In the genomic region with DNA sequence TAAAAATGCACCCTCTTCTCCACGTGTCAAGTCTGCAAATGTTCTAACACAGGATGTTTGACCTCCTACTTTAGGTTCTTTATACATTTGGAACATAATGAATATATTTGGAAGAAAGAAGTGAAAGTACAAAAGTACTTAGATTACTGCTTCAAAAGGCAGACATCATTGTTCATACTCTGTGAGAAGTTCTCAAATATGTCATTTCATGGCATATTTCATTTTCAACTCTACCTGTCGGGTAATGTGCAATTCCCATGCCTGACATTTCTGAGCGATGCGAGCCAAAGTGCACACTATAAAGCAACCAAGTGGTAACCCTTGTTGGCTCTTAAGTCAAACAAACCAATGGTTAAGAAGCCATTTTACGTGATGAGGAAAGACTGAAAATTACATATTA, we compare ENCODE assay signal across 30 cellular contexts.
"Had no signal": no experiment of that assay in that cellular context is flagged by ENCODE, and none has a peak within 500 bp of the region (broad histone marks: within the 10 kb centered on the region; RNA-seq: fewer than 3 reads in every experiment).

No MANE protein-coding gene starts in this region.

- DNase-seq: hypothalamus; immature natural killer cell; kidney; left colon; left ventricle myocardium inferior; midbrain; mucosa of descending colon; naive thymus-derived CD4-positive, alpha-beta T cell; pancreas; posterior cingulate gyrus; retina; right cardiac atrium; stimulated activated CD4-positive, alpha-beta T cell treated with anti-CD3 and anti-CD28 coated beads, Interleukin-12 subunit alpha, Interleukin-12 subunit beta, amount 100 ng/mL, for 4 hours; stimulated activated CD4-positive, alpha-beta T cell treated with anti-CD3 and anti-CD28 coated beads, Interleukin-15, amount 100 ng/mL, for 24 hours; stimulated activated CD4-positive, alpha-beta T cell treated with anti-CD3 and anti-CD28 coated beads, Interleukin-2, amount 100 ng/mL, for 24 hours; stimulated activated CD4-positive, alpha-beta T cell treated with anti-CD3 and anti-CD28 coated beads, Interleukin-4, amount 100 ng/mL, for 1 hour; stimulated activated naive B cell treated with anti-CD40 and anti-IgM and Interleukin-4, amounts not matched to agents 10 μg/mL and 1 μg/mL and 100 μg/mL, for 72 hours; stimulated activated naive CD8-positive, alpha-beta T cell treated with anti-CD3 and anti-CD28 coated beads, Interleukin-15, Interleukin-2, amounts not matched to agents 100 U/mL and 50 U/mL, for 24 hours; stomach; testis; thyroid gland; transverse colon; upper lobe of left lung had no signal

- H3K4me1 ChIP-seq: pancreas, prostate gland, testis, vagina had no signal

- H3K27me3 ChIP-seq: pancreas, stomach, testis, thyroid gland, transverse colon, upper lobe of left lung, vagina had no signal

- H3K36me3 ChIP-seq: left ventricle myocardium inferior, pancreas, prostate gland, thyroid gland, transverse colon, upper lobe of left lung, vagina had no signal

- H3K4me3 ChIP-seq: left ventricle myocardium inferior, lung, mucosa of descending colon, pancreas, prostate gland, skin epidermis, stomach, testis, thyroid gland, transverse colon, upper lobe of left lung, vagina had no signal

- H3K9me3 ChIP-seq: left ventricle myocardium inferior, mucosa of descending colon, pancreas, prostate gland, stomach, testis, thyroid gland, transverse colon, upper lobe of left lung, vagina had no signal

- FAIRE-seq: islet of Langerhans, kidney, pancreas had no signal

- ATAC-seq: left colon; mucosa of descending colon; naive thymus-derived CD4-positive, alpha-beta T cell; natural killer cell treated with Interleukin-12 subunit alpha and Interleukin-12 subunit beta and Interleukin-15 and Interleukin-18, amount 100 ng/mL, for 72 hours; pancreas; right cardiac atrium; sciatic nerve; stimulated activated naive B cell treated with anti-CD40 and anti-IgM and Interleukin-4, amounts not matched to agents 10 μg/mL and 1 μg/mL and 100 μg/mL, for 72 hours; stimulated activated naive CD8-positive, alpha-beta T cell treated with anti-CD3 and anti-CD28 coated beads, Interleukin-15, Interleukin-2, amounts not matched to agents 100 U/mL and 50 U/mL, for 24 hours had no signal

- H3K27ac ChIP-seq: left ventricle myocardium inferior, pancreas, prostate gland, skin epidermis, stomach, testis, thyroid gland, transverse colon, upper lobe of left lung, vagina had no signal
